ENCODE assay signal across 8 cellular contexts in the genomic region with DNA sequence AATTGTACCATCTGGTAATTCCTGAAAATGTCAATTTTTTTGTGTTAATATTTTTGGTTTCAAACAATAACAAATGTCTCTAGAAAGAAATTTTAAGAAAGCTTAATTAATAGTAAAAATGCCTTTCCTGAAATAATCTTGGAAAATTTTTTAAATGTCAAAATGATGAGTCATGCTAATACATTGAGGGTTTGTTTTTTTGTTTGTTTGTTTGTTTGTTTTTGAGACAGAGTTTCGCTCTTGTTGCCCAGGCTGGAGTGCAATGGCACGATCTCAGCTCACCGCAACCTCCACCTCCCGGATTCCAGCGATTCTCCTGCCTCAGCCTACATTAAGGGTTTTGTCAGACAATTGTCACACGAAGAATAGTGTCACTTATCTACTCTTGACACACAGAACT. TPM values are rescaled to one million over a fixed set of nuclear protein-coding genes. Genes with fewer than 3 reads are reported as not detected.
DNase-seq lines count a peak whose midpoint lies in the region; ATAC-seq, FAIRE-seq and TF ChIP-seq lines count a peak whose summit lies in the region.
"Not testable (repeated sequence)": the region's sequence is repeated elsewhere in the genome, so short reads cannot be mapped to it uniquely, and the experiment has no call there.

No MANE protein-coding gene starts in this region.

- not testable (repeated sequence) for H3K4me1 Mint-ChIP-seq in mesothelial cell of epicardium; type B pancreatic cell (ENCODE audit: unreplicated experiment)

- H3K27me3 ChIP-seq in HCT116 (ENCODE audit: insufficient read depth, low read length); PC-9 (ENCODE audit: insufficient read depth, low read depth); right cardiac atrium (ENCODE audit: control insufficient read depth, insufficient read depth); rectal smooth muscle tissue (ENCODE audit: control insufficient read depth, insufficient read depth, low read length): not testable (repeated sequence)
- H3K27me3 ChIP-seq in K562 (ENCODE audit: control insufficient read depth in 2 of 2, insufficient read depth in 2 of 2, low read length in 2 of 2): peaks cover 14 to 20% of the 10 kb centered on the region in 2 experiments

- H3K27ac Mint-ChIP-seq in mesothelial cell of epicardium (peak overlapping the region; percentile 59), type B pancreatic cell (peak overlapping the region; percentile 56)

- H4K20me1 ChIP-seq in HCT116 (ENCODE audit: insufficient read depth): peaks cover 24% of the 10 kb centered on the region; the same call in 1 of the 2 replicates
- H4K20me1 ChIP-seq in PC-9 (ENCODE audit: insufficient read depth); K562 (replicated peaks; ENCODE audit: control insufficient read depth, insufficient read depth, low read length): not testable (repeated sequence)

- not testable (repeated sequence) for FAIRE-seq in K562 (lab: Jason Lieb, UNC)

- TF ChIP-seq CTCF in AG10803 (conservative IDR thresholded peaks at IDR 0.05; ENCODE audit: low read length); HCT116 (IDR thresholded peaks at IDR 0.05 in 2 of 3, conservative IDR thresholded peaks at IDR 0.05 in 1 of 3; ENCODE audit: borderline replicate concordance in 1 of 3, insufficient read depth in 1 of 3, low read depth in 2 of 3, low read length in 2 of 3); PC-9 (conservative IDR thresholded peaks at IDR 0.05); K562 (IDR thresholded peaks at IDR 0.05 in 2 of 3, conservative IDR thresholded peaks at IDR 0.05 in 1 of 3; ENCODE audit: insufficient read depth in 2 of 3, low read depth in 1 of 3, low read length in 3 of 3); mesothelial cell of epicardium (IDR thresholded peaks at IDR 0.05; ENCODE audit: unreplicated experiment); type B pancreatic cell (conservative IDR thresholded peaks at IDR 0.05): not testable (repeated sequence)

- BruUV-seq in HCT116 (replicated peaks; lab: Mats Ljungman, UMichigan); PC-9 (replicated peaks; lab: Mats Ljungman, UMichigan); K562 (replicated peaks; lab: Mats Ljungman, UMichigan): not testable (repeated sequence)

- not testable (repeated sequence) for TF ChIP-seq EP300 in K562 (IDR thresholded peaks at IDR 0.05; ENCODE audit: low read length)

- intact Hi-C loops in HCT116 (cut with micrococcal nuclease): loop anchor here (5.0 kb wide), 1 partner anchor 910 kb away; no protein-coding TSS in a partner anchor
- intact Hi-C loops in PC-9 (cut with micrococcal nuclease; ENCODE audit: unreplicated experiment); right cardiac atrium (cut with DNase I): not testable (repeated sequence)
- intact Hi-C loops in K562 (cut with micrococcal nuclease): loop anchor here (2.0 kb wide), 1 partner anchor 34 kb away; a partner anchor contains a TSS

- peaks cover 30% of the 10 kb centered on the region; the same call in 1 of the 2 replicates for H3F3A ChIP-seq in PC-9 (ENCODE audit: insufficient read depth, low read depth)

- not testable (repeated sequence) for TF ChIP-seq POLR2A in HCT116 (IDR thresholded peaks at IDR 0.05; ENCODE audit: borderline replicate concordance, extremely low read depth, insufficient read depth, insufficient read length); K562 (conservative IDR thresholded peaks at IDR 0.05)

- not testable (repeated sequence) for H3K4me3 Mint-ChIP-seq in mesothelial cell of epicardium, type B pancreatic cell

- H3K36me3 ChIP-seq in HCT116 (ENCODE audit: control insufficient read depth in 1 of 2, insufficient read depth in 2 of 2, low read length in 2 of 2) (peaks cover 10 to 44% of the 10 kb centered on the region in 2 experiments; a peak in 3 of 4 replicates), PC-9 (ENCODE audit: low read depth) (peaks cover 11% of the 10 kb centered on the region; the same call in 1 of the 2 replicates)
- H3K36me3 ChIP-seq in K562 (ENCODE audit: control insufficient read depth, insufficient read depth, low read length); rectal smooth muscle tissue (ENCODE audit: control insufficient read depth, insufficient read depth, low read length): not testable (repeated sequence)

- not testable (repeated sequence) for TF ChIP-seq RAD21 in HCT116 (IDR thresholded peaks at IDR 0.05; ENCODE audit: low read depth); K562 (CRISPR knock-in tag; conservative IDR thresholded peaks at IDR 0.05 in 1 of 2, IDR thresholded peaks at IDR 0.05 in 1 of 2)

- not testable (repeated sequence) for H3K4me2 ChIP-seq in HCT116 (ENCODE audit: low read length); PC-9; K562 (ENCODE audit: insufficient read depth, low read length)

- POLR2A ChIA-PET in HCT116 (lab: Charles Lee) (interaction anchor here (0.7 kb wide), 1 partner anchor 92 kb away, joined by 3 read pairs; no protein-coding TSS in a partner anchor), K562 (lab: Yijun Ruan, JAX) (interaction anchor here (2.4 kb wide), 1 partner anchor 10 kb away, joined by 8 read pairs; no protein-coding TSS in a partner anchor)
- POLR2A ChIA-PET in PC-9 (lab: Charles Lee; ENCODE audit: unreplicated experiment): not testable (repeated sequence)

- H3K4me1 ChIP-seq in HCT116 (ENCODE audit: control insufficient read depth in 1 of 2, insufficient read depth in 2 of 2, low read length in 2 of 2): peaks cover 0 to 17% of the 10 kb centered on the region in 2 experiments; a peak in 1 of 4 replicates
- not testable (repeated sequence) for H3K4me1 ChIP-seq in PC-9 (replicated peaks; ENCODE audit: insufficient read depth); K562 (replicated peaks in 1 of 2; ENCODE audit: control insufficient read depth in 2 of 2, insufficient read depth in 2 of 2, low read length in 2 of 2); right cardiac atrium (ENCODE audit: control insufficient read depth, insufficient read depth, low read length); rectal smooth muscle tissue (ENCODE audit: control insufficient read depth, insufficient read depth, low read length)

- H3K79me2 ChIP-seq in HCT116 (ENCODE audit: insufficient read depth, low read length): peaks cover 30% of the 10 kb centered on the region
- H3K79me2 ChIP-seq in PC-9 (ENCODE audit: low read depth); K562 (ENCODE audit: control insufficient read depth, insufficient read depth, low read length): not testable (repeated sequence)

- in situ Hi-C loops in K562 (cut with MboI): not testable (repeated sequence)

- not testable (repeated sequence) for H3K9me3 Mint-ChIP-seq in mesothelial cell of epicardium, type B pancreatic cell

- H3K4me3 ChIP-seq in AG10803 (ENCODE audit: low read length): peak overlapping the region; percentile 48
- H3K4me3 ChIP-seq in HCT116 (replicated peaks in 1 of 2; ENCODE audit: low read depth in 1 of 2, low read length in 2 of 2); PC-9; K562; rectal smooth muscle tissue (ENCODE audit: low read length): not testable (repeated sequence)
- peak overlapping the region; percentile 10 for H3K4me3 ChIP-seq in right cardiac atrium (ENCODE audit: low read length)

- not testable (repeated sequence) for ATAC-seq in HCT116, K562, right cardiac atrium

- not testable (repeated sequence) for H3K9ac ChIP-seq in HCT116 (ENCODE audit: low read length); K562 (ENCODE audit: insufficient read depth in 1 of 2, low read depth in 2 of 2, low read length in 2 of 2); rectal smooth muscle tissue (ENCODE audit: low read length)

- H3K9me3 ChIP-seq in HCT116 (ENCODE audit: control insufficient read depth in 1 of 2, insufficient read depth in 1 of 2, low read depth in 1 of 2, low read length in 2 of 2); PC-9 (ENCODE audit: insufficient read depth, low read depth); K562 (replicated peaks; ENCODE audit: control insufficient read depth, insufficient read depth, low read depth, low read length); right cardiac atrium (ENCODE audit: control insufficient read depth, low read length): not testable (repeated sequence)

- not testable (repeated sequence) for H3K9me2 ChIP-seq in HCT116 (ENCODE audit: insufficient read depth); PC-9 (ENCODE audit: insufficient read depth)

- not testable (repeated sequence) for H3K27me3 Mint-ChIP-seq in mesothelial cell of epicardium (ENCODE audit: low read depth); type B pancreatic cell

- CTCF ChIA-PET in HCT116 (lab: Charles Lee): not testable (repeated sequence)
- CTCF ChIA-PET in PC-9 (lab: Charles Lee): interaction anchor here (0.6 kb wide), 3 partner anchors 18 to 59 kb away, joined by 4 to 5 read pairs (median 4); no protein-coding TSS in a partner anchor
- CTCF ChIA-PET in K562 (lab: Yijun Ruan, JAX; ENCODE audit: low intra/inter-chr PET ratio): interaction anchor here (0.6 kb wide), 1 partner anchor 118 kb away, joined by 3 read pairs; no protein-coding TSS in a partner anchor

- H2AFZ ChIP-seq in HCT116 (ENCODE audit: low read depth, low read length, poor library complexity, severe bottlenecking); PC-9; K562 (ENCODE audit: low read depth, low read length): not testable (repeated sequence)

- H3K27ac ChIP-seq in HCT116 (ENCODE audit: low read depth, low read length): peak overlapping the region; percentile 23; the same call in 1 of the 2 replicates
- H3K27ac ChIP-seq in PC-9: peak overlapping the region; percentile 39
- H3K27ac ChIP-seq in K562 (ENCODE audit: extremely low read depth, low read depth, low read length); right cardiac atrium (ENCODE audit: low read length): not testable (repeated sequence)
- peak overlapping the region; percentile 10 for H3K27ac ChIP-seq in rectal smooth muscle tissue (ENCODE audit: low read depth, low read length)

- H3K36me3 Mint-ChIP-seq in mesothelial cell of epicardium: peaks cover 18% of the 10 kb centered on the region
- peaks cover 17% of the 10 kb centered on the region for H3K36me3 Mint-ChIP-seq in type B pancreatic cell

- DNase-seq in AG10803 (ENCODE audit: low read depth); HCT116 (ENCODE audit: low read depth, low spot score); PC-9; K562 (ENCODE audit: extremely low read depth in 1 of 4, low spot score in 3 of 4); right cardiac atrium; mesothelial cell of epicardium (ENCODE audit: low spot score in 2 of 2, unreplicated experiment in 2 of 2); type B pancreatic cell (ENCODE audit: extremely low spot score, unreplicated experiment): not testable (repeated sequence)

- H3K9me1 ChIP-seq in K562 (ENCODE audit: control insufficient read depth, insufficient read depth, low read length): not testable (repeated sequence)

- RAD21 ChIA-PET in HCT116 (lab: Charles Lee; ENCODE audit: low non-redundant PET in 1 of 2, low total read pairs in 2 of 2, uncharacterized antibody in 2 of 2, unreplicated experiment in 2 of 2): interaction anchor here in 1 of 2 experiments (0.6 kb wide), 1 partner anchor 542 kb away, joined by 3 read pairs; no protein-coding TSS in a partner anchor

- 40% methylated on average over 6 of the region's 6 CpGs for WGBS in K562 (ENCODE audit: insufficient coverage, low coverage, missing lambda C conversion rate)
- 72% methylated on average over 6 of the region's 6 CpGs for WGBS in right cardiac atrium

RNA-seq across cellular contexts. Expression of a gene that starts 34.4 kb away (rescaled TPM):
- total RNA-seq in HCT116 (2021; ENCODE audit: unreplicated experiment) (12.5 TPM), PC-9 (2021) (7.3 and 8.9 TPM in 2 replicates), K562 (2014; rRNA removed) (13.3 and 17.3 TPM in 2 replicates), K562 (2014; rRNA removed; fragmentation: Illumina TruSeq; extraction: Trizol) (17.0 and 18.9 TPM in 2 replicates), K562 (2015; rRNA removed; fragmentation: Illumina TruSeq; extraction: Trizol) (21.8 and 23.3 TPM in 2 replicates), K562 (2021) (15.2 and 16.4 TPM in 2 replicates), right cardiac atrium (1 to 10 TPM; 4.8 to 7.0 (median 6.4) TPM), mesothelial cell of epicardium (15.2 to 16.1 TPM (median 15.8 TPM) in 3 replicates), type B pancreatic cell (ENCODE audit: low replicate concordance) (13.5 and 14.8 TPM in 2 replicates)
- 7.5 and 7.9 TPM in 2 replicates for polyA plus RNA-seq in HCT116 (2012)
- 5.8 and 7.3 TPM in 2 replicates for total RNA-seq in K562 (2011; cell fraction: chromatin; rRNA removed; ENCODE audit: low replicate concordance)
- 2.9 and 3.5 TPM in 2 replicates for total RNA-seq in K562 (2011; cell fraction: nucleolus; rRNA removed)
- 4.9 and 6.0 TPM in 2 replicates for total RNA-seq in K562 (2011; cell fraction: nucleoplasm; rRNA removed)
- polyA plus RNA-seq in K562 (2011; rRNA removed) (12.7 and 17.2 TPM in 2 replicates), K562 (2014; fragmentation: Illumina TruSeq; extraction: Trizol) (20.8 and 26.2 TPM in 2 replicates), K562 (2014; fragmentation: Nextera tagmentation; extraction: Ambion mirVana) (1 to 10 TPM; 5.1 to 6.0 TPM), K562 (2014; rRNA removed) (14.5 and 18.1 TPM in 2 replicates), right cardiac atrium (4.6 TPM)
- polyA plus RNA-seq in K562 (2011; cell fraction: cytosol; rRNA removed): 12.9 and 17.2 TPM in 2 replicates
- 6.1 and 6.8 TPM in 2 replicates for polyA plus RNA-seq in K562 (2011; cell fraction: nucleus; rRNA removed)
- 12.4 and 14.8 TPM in 2 replicates for polyA plus RNA-seq in K562 (2012)
- polyA minus RNA-seq in K562 (2011; rRNA and poly(A)+ RNA removed): 18.4 and 28.1 TPM in 2 replicates
- 5.6 and 9.1 TPM in 2 replicates for polyA minus RNA-seq in K562 (2011; cell fraction: cytosol; rRNA and poly(A)+ RNA removed)
- polyA minus RNA-seq in K562 (2011; cell fraction: nucleus; rRNA and poly(A)+ RNA removed): 2.6 and 3.8 TPM in 2 replicates
